Comparison of ENCODE assay signal across 21 cellular contexts in the genomic region with DNA sequence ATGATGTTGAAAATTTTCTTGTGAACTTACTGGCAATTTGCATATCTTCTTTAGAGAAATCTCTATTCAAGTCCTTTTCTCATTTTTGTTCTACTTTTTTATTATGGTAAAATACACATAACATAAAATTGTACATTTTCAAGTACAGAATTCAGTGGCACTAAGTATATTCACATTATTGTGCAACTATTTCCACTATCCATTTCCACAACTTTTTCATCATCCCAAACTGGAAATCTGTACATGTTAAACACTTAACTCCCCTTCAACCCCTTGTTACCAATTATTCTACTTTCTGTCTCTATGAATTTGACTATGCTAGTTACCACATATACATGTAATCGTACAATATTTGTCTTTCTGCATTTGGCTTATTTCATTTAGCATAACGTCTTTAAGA. TPM values are rescaled to one million over a fixed set of nuclear protein-coding genes. Genes with fewer than 3 reads are reported as not detected.
DNase-seq lines count a peak whose midpoint lies in the region; ATAC-seq and TF ChIP-seq lines count a peak whose summit lies in the region.
"Had no signal": no experiment of that assay in that cellular context is flagged by ENCODE, and none has a peak within 500 bp of the region (broad histone marks: within the 10 kb centered on the region; RNA-seq: fewer than 3 reads in every experiment).

No MANE protein-coding gene starts in this region.

- H3K4me1 ChIP-seq in CD4-positive, CD25-positive, alpha-beta regulatory T cell (ENCODE audit: control insufficient read depth, insufficient read depth, low read length, poor library complexity, severe bottlenecking): peaks cover 38% of the 10 kb centered on the region
- H3K4me1 ChIP-seq in OCI-LY3 (ENCODE audit: low read length): peaks cover 80% of the 10 kb centered on the region
- H3K4me1 ChIP-seq: SJSA1 had no signal

- H3K9me3 ChIP-seq in CD4-positive, CD25-positive, alpha-beta regulatory T cell (ENCODE audit: control insufficient read depth in 2 of 2, low read length in 2 of 2): no peaks in the 10 kb centered on the region
- no peaks in the 10 kb centered on the region for H3K9me3 ChIP-seq in OCI-LY3 (ENCODE audit: insufficient read depth, low read length)
- H3K9me3 ChIP-seq: SJSA1 had no signal

- no peak overlapping the region for H3K4me2 ChIP-seq in OCI-LY3 (ENCODE audit: low read length)
- H3K4me2 ChIP-seq: KMS-11 had no signal

- peaks cover 95% of the 10 kb centered on the region for H3K79me2 ChIP-seq in OCI-LY3 (ENCODE audit: low read length)

- no peak for DNase-seq in activated CD8-positive, alpha-beta memory T cell treated with anti-CD3 and anti-CD28 coated beads, Interleukin-2, amount 10 ng/mL, durations not matched to agents 7 days and 5 days
- DNase-seq in activated CD8-positive, alpha-beta memory T cell treated with anti-CD3 and anti-CD28 coated beads for 24 hours: no peak
- DNase-seq in CD4-positive, CD25-positive, alpha-beta regulatory T cell: no peak
- no peak for DNase-seq in memory B cell (ENCODE audit: low spot score in 2 of 2)
- no peak for DNase-seq in middle frontal gyrus (ENCODE audit: extremely low spot score, low spot score)
- DNase-seq in GM19240 (ENCODE audit: insufficient read length, low spot score): no peak
- no peak for DNase-seq in MV-4-11 (lab: John Stamatoyannopoulos, UW)
- DNase-seq: 8988T, COR-L47, DMS 273 treated with DMSO at 0.1 percent for 48 hours, DND-41, GOT3, NCI-H1417 treated with DMSO at 0.1 percent for 48 hours, NCI-H187 treated with DMSO at 0.1 percent for 48 hours, NCI-H226, NCI-H524, NCI-H82, PC-3 had no signal

- CTCF ChIA-PET in activated CD8-positive, alpha-beta memory T cell treated with anti-CD3 and anti-CD28 coated beads, Interleukin-2, amount 10 ng/mL, durations not matched to agents 7 days and 5 days (lab: Charles Lee): no interaction called here

- no peak for TF ChIP-seq CTCF in OCI-LY3 (IDR thresholded peaks at IDR 0.05; ENCODE audit: low read depth, low read length)

- no peak overlapping the region for H3K4me3 Mint-ChIP-seq in activated CD8-positive, alpha-beta memory T cell treated with anti-CD3 and anti-CD28 coated beads, Interleukin-2, amount 10 ng/mL, durations not matched to agents 7 days and 5 days
- no peak overlapping the region for H3K4me3 Mint-ChIP-seq in CD4-positive, CD25-positive, alpha-beta regulatory T cell
- H3K4me3 Mint-ChIP-seq in memory B cell: peak overlapping the region; percentile 37

- no peak overlapping the region for H3K27ac ChIP-seq in CD4-positive, CD25-positive, alpha-beta regulatory T cell (ENCODE audit: insufficient read depth, low read length, poor library complexity, severe bottlenecking)
- 0 out of 2 replicates have a peak overlapping the region, but pooled peaks have one; percentile 25 for H3K27ac ChIP-seq in OCI-LY3 (ENCODE audit: low read length)
- H3K27ac ChIP-seq: KMS-11, SJSA1 had no signal

- H3K9me3 Mint-ChIP-seq in activated CD8-positive, alpha-beta memory T cell treated with anti-CD3 and anti-CD28 coated beads, Interleukin-2, amount 10 ng/mL, durations not matched to agents 7 days and 5 days (ENCODE audit: low read depth): peaks cover 2% of the 10 kb centered on the region
- H3K9me3 Mint-ChIP-seq in CD4-positive, CD25-positive, alpha-beta regulatory T cell: peaks cover 0 to 1% (median 0%) of the 10 kb centered on the region in 7 donors
- no peaks in the 10 kb centered on the region for H3K9me3 Mint-ChIP-seq in memory B cell

- H3K36me3 Mint-ChIP-seq in activated CD8-positive, alpha-beta memory T cell treated with anti-CD3 and anti-CD28 coated beads, Interleukin-2, amount 10 ng/mL, durations not matched to agents 7 days and 5 days: peaks cover 41% of the 10 kb centered on the region
- peaks cover 41% of the 10 kb centered on the region for H3K36me3 Mint-ChIP-seq in CD4-positive, CD25-positive, alpha-beta regulatory T cell
- peaks cover 20% of the 10 kb centered on the region for H3K36me3 Mint-ChIP-seq in memory B cell

- H3K27me3 ChIP-seq in CD4-positive, CD25-positive, alpha-beta regulatory T cell (ENCODE audit: control insufficient read depth, insufficient read depth, low read length): no peaks in the 10 kb centered on the region
- H3K27me3 ChIP-seq in OCI-LY3 (ENCODE audit: low read depth, low read length): no peaks in the 10 kb centered on the region
- H3K27me3 ChIP-seq: SJSA1 had no signal

- H2AFZ ChIP-seq in OCI-LY3 (ENCODE audit: low read depth, low read length): no peak overlapping the region

- no peaks in the 10 kb centered on the region for H4K20me1 ChIP-seq in OCI-LY3 (ENCODE audit: insufficient read depth, low read length)

- H3K36me3 ChIP-seq in CD4-positive, CD25-positive, alpha-beta regulatory T cell (ENCODE audit: control insufficient read depth, insufficient read depth, low read length): peaks cover 21% of the 10 kb centered on the region
- H3K36me3 ChIP-seq in OCI-LY3 (replicated peaks; ENCODE audit: low read depth, low read length): peaks cover 42% of the 10 kb centered on the region

- peaks cover 53% of the 10 kb centered on the region for H3K4me1 Mint-ChIP-seq in activated CD8-positive, alpha-beta memory T cell treated with anti-CD3 and anti-CD28 coated beads, Interleukin-2, amount 10 ng/mL, durations not matched to agents 7 days and 5 days
- H3K4me1 Mint-ChIP-seq in CD4-positive, CD25-positive, alpha-beta regulatory T cell: peaks cover 30 to 85% (median 60%) of the 10 kb centered on the region in 4 donors
- H3K4me1 Mint-ChIP-seq in memory B cell: peaks cover 38% of the 10 kb centered on the region

- no peak overlapping the region for H3K9ac ChIP-seq in OCI-LY3 (ENCODE audit: low read length)
- H3K9ac ChIP-seq: KMS-11 had no signal

- H3K27me3 Mint-ChIP-seq in activated CD8-positive, alpha-beta memory T cell treated with anti-CD3 and anti-CD28 coated beads, Interleukin-2, amount 10 ng/mL, durations not matched to agents 7 days and 5 days: no peaks in the 10 kb centered on the region
- no peaks in the 10 kb centered on the region for H3K27me3 Mint-ChIP-seq in CD4-positive, CD25-positive, alpha-beta regulatory T cell
- no peaks in the 10 kb centered on the region for H3K27me3 Mint-ChIP-seq in memory B cell

- ATAC-seq in activated CD8-positive, alpha-beta memory T cell treated with anti-CD3 and anti-CD28 coated beads, Interleukin-2, amount 10 ng/mL, durations not matched to agents 7 days and 5 days: no peak
- ATAC-seq in CD4-positive, CD25-positive, alpha-beta regulatory T cell (ENCODE audit: low read depth in 2 of 2): no peak
- no peak for ATAC-seq in memory B cell (ENCODE audit: low read depth)
- ATAC-seq: PC-3 had no signal

- H3K4me3 ChIP-seq in CD4-positive, CD25-positive, alpha-beta regulatory T cell (ENCODE audit: low read depth, low read length): peak overlapping the region; percentile 7
- no peak overlapping the region for H3K4me3 ChIP-seq in OCI-LY3 (ENCODE audit: low read length)
- H3K4me3 ChIP-seq: SJSA1 had no signal

- peak overlapping the region; percentile 29 for H3K27ac Mint-ChIP-seq in activated CD8-positive, alpha-beta memory T cell treated with anti-CD3 and anti-CD28 coated beads, Interleukin-2, amount 10 ng/mL, durations not matched to agents 7 days and 5 days
- peak overlapping the region in 1 of 3 donors; percentile 8 for H3K27ac Mint-ChIP-seq in CD4-positive, CD25-positive, alpha-beta regulatory T cell
- peak overlapping the region; percentile 91 for H3K27ac Mint-ChIP-seq in memory B cell

RNA-seq across cellular contexts. Expression of a gene that starts 19.4 kb away (rescaled TPM):
- total RNA-seq in activated CD8-positive, alpha-beta memory T cell treated with anti-CD3 and anti-CD28 coated beads, Interleukin-2, amount 10 ng/mL, durations not matched to agents 7 days and 5 days: 10 to 100 TPM; 71.6 to 80.0 TPM
- 135 TPM for total RNA-seq in CD4-positive, CD25-positive, alpha-beta regulatory T cell
- polyA plus RNA-seq in CD4-positive, CD25-positive, alpha-beta regulatory T cell: 10 to 100 TPM; 58.5 to 84.1 (median 73.8) TPM
